ENCODE assay signal across 8 cellular contexts in genomic region chr2:36966370-36967235, GRCh38. TPM values are rescaled to one million over a fixed set of nuclear protein-coding genes. Genes with fewer than 3 reads are reported as not detected.
A peak's percentile ranks its signal among the peaks of the same experiment; 100 is the strongest.
DNase-seq lines count a peak whose midpoint lies in the region; ATAC-seq and TF ChIP-seq lines count a peak whose summit lies in the region.

A gene with protein sequence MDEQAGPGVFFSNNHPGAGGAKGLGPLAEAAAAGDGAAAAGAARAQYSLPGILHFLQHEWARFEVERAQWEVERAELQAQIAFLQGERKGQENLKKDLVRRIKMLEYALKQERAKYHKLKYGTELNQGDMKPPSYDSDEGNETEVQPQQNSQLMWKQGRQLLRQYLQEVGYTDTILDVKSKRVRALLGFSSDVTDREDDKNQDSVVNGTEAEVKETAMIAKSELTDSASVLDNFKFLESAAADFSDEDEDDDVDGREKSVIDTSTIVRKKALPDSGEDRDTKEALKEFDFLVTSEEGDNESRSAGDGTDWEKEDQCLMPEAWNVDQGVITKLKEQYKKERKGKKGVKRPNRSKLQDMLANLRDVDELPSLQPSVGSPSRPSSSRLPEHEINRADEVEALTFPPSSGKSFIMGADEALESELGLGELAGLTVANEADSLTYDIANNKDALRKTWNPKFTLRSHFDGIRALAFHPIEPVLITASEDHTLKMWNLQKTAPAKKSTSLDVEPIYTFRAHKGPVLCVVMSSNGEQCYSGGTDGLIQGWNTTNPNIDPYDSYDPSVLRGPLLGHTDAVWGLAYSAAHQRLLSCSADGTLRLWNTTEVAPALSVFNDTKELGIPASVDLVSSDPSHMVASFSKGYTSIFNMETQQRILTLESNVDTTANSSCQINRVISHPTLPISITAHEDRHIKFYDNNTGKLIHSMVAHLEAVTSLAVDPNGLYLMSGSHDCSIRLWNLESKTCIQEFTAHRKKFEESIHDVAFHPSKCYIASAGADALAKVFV (minus strand): TSS chr2:36966536. CDS start chr2:36966463, 73 bp downstream.

- TF ChIP-seq EP300 in SK-N-SH (IDR thresholded peaks at IDR 0.05; ENCODE audit: borderline replicate concordance in 1 of 2, low read depth in 1 of 2, low read length in 1 of 2): no peak

- H3K4me3 ChIP-seq in SK-N-SH (ENCODE audit: low read depth in 2 of 2, low read length in 1 of 2): peak within 1 kb of the TSS; percentile 74 to 99

- DNase-seq in GM10248 (ENCODE audit: extremely low spot score): peak; percentile 99
- peak; percentile 84 for DNase-seq in NCI-H1092 (lab: John Stamatoyannopoulos, UW)
- peak; percentile 100 for DNase-seq in SK-N-SH
- peak; percentile 98 for DNase-seq in activated naive CD4-positive, alpha-beta T cell treated with anti-CD3 and anti-CD28 coated beads, Interleukin-2, amount 50 U/mL, for 16 hours
- DNase-seq in globus pallidus (ENCODE audit: low spot score): peak; percentile 97
- DNase-seq in omental fat pad (ENCODE audit: low spot score): peak; percentile 79

- no peaks in the 10 kb centered on the region for H3K36me3 ChIP-seq in SK-N-SH (replicated peaks in 1 of 2; ENCODE audit: control insufficient read depth in 1 of 2, insufficient read depth in 2 of 2, low read length in 1 of 2)

- peak; percentile 98 for ATAC-seq in HG02610 (IDR thresholded peaks at IDR 0.05; ENCODE audit: unreplicated experiment)
- peak; percentile 98 for ATAC-seq in omental fat pad (ENCODE audit: low FRiP score)

- H4K20me1 ChIP-seq in SK-N-SH (ENCODE audit: insufficient read depth): peaks cover 8% of the 10 kb centered on the region; the same call in 1 of the 2 replicates

- WGBS in SK-N-SH (ENCODE audit: low lambda C conversion rate): 5% methylated on average over 36 of the region's 91 CpGs

- H3K27me3 ChIP-seq in SK-N-SH (ENCODE audit: insufficient read depth): no peaks in the 10 kb centered on the region

- H3K4me2 ChIP-seq in SK-N-SH: peak within 1 kb of the TSS; percentile 90

- no peak for TF ChIP-seq RAD21 in SK-N-SH (IDR thresholded peaks at IDR 0.05; ENCODE audit: low read length)

- CTCF ChIA-PET in GM10248 (lab: Yijun Ruan, JAX) (interaction anchor here (1.2 kb wide), 1 partner anchor 15 kb away, joined by 3 read pairs; no protein-coding TSS in a partner anchor), SK-N-SH (lab: Yijun Ruan, JAX) (interaction anchor here (0.9 to 1.7 kb wide), 5 partner anchors 14 to 202 kb away, joined by 3 to 7 read pairs (median 3); no protein-coding TSS in a partner anchor)

- H3K9me3 ChIP-seq in SK-N-SH: no peaks in the 10 kb centered on the region

- POLR2A ChIA-PET in GM10248 (lab: Yijun Ruan, JAX) (no interaction called here), SK-N-SH (lab: Yijun Ruan, JAX) (interaction anchor here (0.7 to 1.5 kb wide), 5 partner anchors 8 to 17 kb away, joined by 3 read pairs; no protein-coding TSS in a partner anchor)

- H2AFZ ChIP-seq in SK-N-SH (ENCODE audit: low read depth): peak within 1 kb of the TSS; percentile 98

- no peaks in the 10 kb centered on the region for H3F3A ChIP-seq in SK-N-SH (replicated peaks; ENCODE audit: insufficient read depth)

- TF ChIP-seq CTCF in GM10248 (IDR thresholded peaks at IDR 0.05; ENCODE audit: control extremely low read depth, extremely low read depth, low read depth, missing control alignments): no peak
- no peak for TF ChIP-seq CTCF in SK-N-SH (IDR thresholded peaks at IDR 0.05)
- TF ChIP-seq CTCF in omental fat pad (IDR thresholded peaks at IDR 0.05): no peak

- H3K9me2 ChIP-seq in SK-N-SH: no peaks in the 10 kb centered on the region

- H3K9ac ChIP-seq in SK-N-SH: peak within 1 kb of the TSS; percentile 87

- peaks cover 46% of the 10 kb centered on the region for H3K79me2 ChIP-seq in SK-N-SH (ENCODE audit: insufficient read depth)

- H3K27ac ChIP-seq in SK-N-SH (ENCODE audit: low read depth in 2 of 2, low read length in 1 of 2) (peak within 1 kb of the TSS; percentile 64 to 85), temporal lobe (ENCODE audit: low read depth, low read length) (peak within 1 kb of the TSS; percentile 27)

- H3K4me1 ChIP-seq in SK-N-SH (ENCODE audit: control insufficient read depth in 1 of 2, insufficient read depth in 2 of 2, low read depth in 1 of 2, low read length in 1 of 2): peaks cover 8 to 11% of the 10 kb centered on the region in 2 experiments; a peak in 3 of 4 replicates

TF ChIP-seq in SK-N-SH, 30 proteins besides CTCF, POLR2A, EP300 and RAD21 (continues in another document):
- TF ChIP-seq FOXJ3 (CRISPR knock-in tag; IDR thresholded peaks at IDR 0.05) (no peak), FOXM1 (IDR thresholded peaks at IDR 0.05; ENCODE audit: low read depth) (no peak), POLR2AphosphoS5 (IDR thresholded peaks at IDR 0.05; ENCODE audit: low read depth, low read length) (peak; percentile 72), TEAD4 (IDR thresholded peaks at IDR 0.05; ENCODE audit: borderline replicate concordance, insufficient read depth) (no peak), CHD2 (IDR thresholded peaks at IDR 0.05; ENCODE audit: low read length, partially characterized antibody) (peak; percentile 66), YY1 (IDR thresholded peaks at IDR 0.05; ENCODE audit: low read depth) (no peak; the same call in 1 of the 2 replicates), TAF1 (IDR thresholded peaks at IDR 0.05; ENCODE audit: borderline replicate concordance, low read depth, low read length) (peak; percentile 59), NFIC (IDR thresholded peaks at IDR 0.05; ENCODE audit: borderline replicate concordance) (no peak), ELF1 (IDR thresholded peaks at IDR 0.05) (peak; percentile 83), MEF2A (IDR thresholded peaks at IDR 0.05; ENCODE audit: borderline replicate concordance, low read depth) (no peak), SIN3A (IDR thresholded peaks at IDR 0.05; ENCODE audit: borderline replicate concordance, low read depth, low read length) (no peak; the same call in 1 of the 2 replicates), NRF1 (IDR thresholded peaks at IDR 0.05; ENCODE audit: low read depth, low read length) (peak; percentile 52), JUND (IDR thresholded peaks at IDR 0.05) (no peak), FOSL2 (IDR thresholded peaks at IDR 0.05; ENCODE audit: borderline replicate concordance, low read depth) (0 out of 2 replicates have a peak, but pooled peaks have one; percentile 4), SMC3 (IDR thresholded peaks at IDR 0.05; ENCODE audit: low read depth, low read length) (no peak), PBX3 (IDR thresholded peaks at IDR 0.05) (peak; percentile 67)
- TF ChIP-seq, protein P1, sequence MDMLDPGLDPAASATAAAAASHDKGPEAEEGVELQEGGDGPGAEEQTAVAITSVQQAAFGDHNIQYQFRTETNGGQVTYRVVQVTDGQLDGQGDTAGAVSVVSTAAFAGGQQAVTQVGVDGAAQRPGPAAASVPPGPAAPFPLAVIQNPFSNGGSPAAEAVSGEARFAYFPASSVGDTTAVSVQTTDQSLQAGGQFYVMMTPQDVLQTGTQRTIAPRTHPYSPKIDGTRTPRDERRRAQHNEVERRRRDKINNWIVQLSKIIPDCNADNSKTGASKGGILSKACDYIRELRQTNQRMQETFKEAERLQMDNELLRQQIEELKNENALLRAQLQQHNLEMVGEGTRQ (IDR thresholded peaks at IDR 0.05; ENCODE audit: borderline replicate concordance, low read depth, low read length): no peak; the same call in 1 of the 2 replicates
- TF ChIP-seq, protein P2, sequence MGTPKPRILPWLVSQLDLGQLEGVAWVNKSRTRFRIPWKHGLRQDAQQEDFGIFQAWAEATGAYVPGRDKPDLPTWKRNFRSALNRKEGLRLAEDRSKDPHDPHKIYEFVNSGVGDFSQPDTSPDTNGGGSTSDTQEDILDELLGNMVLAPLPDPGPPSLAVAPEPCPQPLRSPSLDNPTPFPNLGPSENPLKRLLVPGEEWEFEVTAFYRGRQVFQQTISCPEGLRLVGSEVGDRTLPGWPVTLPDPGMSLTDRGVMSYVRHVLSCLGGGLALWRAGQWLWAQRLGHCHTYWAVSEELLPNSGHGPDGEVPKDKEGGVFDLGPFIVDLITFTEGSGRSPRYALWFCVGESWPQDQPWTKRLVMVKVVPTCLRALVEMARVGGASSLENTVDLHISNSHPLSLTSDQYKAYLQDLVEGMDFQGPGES (IDR thresholded peaks at IDR 0.05; ENCODE audit: low read depth, low read length): no peak
- TF ChIP-seq, protein P3, sequence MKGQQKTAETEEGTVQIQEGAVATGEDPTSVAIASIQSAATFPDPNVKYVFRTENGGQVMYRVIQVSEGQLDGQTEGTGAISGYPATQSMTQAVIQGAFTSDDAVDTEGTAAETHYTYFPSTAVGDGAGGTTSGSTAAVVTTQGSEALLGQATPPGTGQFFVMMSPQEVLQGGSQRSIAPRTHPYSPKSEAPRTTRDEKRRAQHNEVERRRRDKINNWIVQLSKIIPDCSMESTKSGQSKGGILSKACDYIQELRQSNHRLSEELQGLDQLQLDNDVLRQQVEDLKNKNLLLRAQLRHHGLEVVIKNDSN (IDR thresholded peaks at IDR 0.05; ENCODE audit: borderline replicate concordance, low read depth): peak; percentile 67; the same call in 1 of the 2 replicates
- TF ChIP-seq, protein P4, sequence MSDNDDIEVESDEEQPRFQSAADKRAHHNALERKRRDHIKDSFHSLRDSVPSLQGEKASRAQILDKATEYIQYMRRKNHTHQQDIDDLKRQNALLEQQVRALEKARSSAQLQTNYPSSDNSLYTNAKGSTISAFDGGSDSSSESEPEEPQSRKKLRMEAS (IDR thresholded peaks at IDR 0.05; ENCODE audit: low read depth): peak; percentile 66

RNA-seq across cellular contexts. Expression of the gene that starts here (rescaled TPM):
- 4.8 and 5.8 TPM in 2 replicates for polyA plus RNA-seq in SK-N-SH (2012; rRNA removed)
- polyA plus RNA-seq in SK-N-SH (2012; cell fraction: cytosol; rRNA removed): 6.1 TPM in 2 replicates
- polyA plus RNA-seq in SK-N-SH (2012; cell fraction: nucleus; rRNA removed): 3.6 and 7.6 TPM in 2 replicates
- total RNA-seq in omental fat pad: 10 to 100 TPM; 16.7 to 26.8 (median 21.3) TPM
- 23.6 TPM for total RNA-seq in temporal lobe

Comparison
In these comparisons a context has a peak if more than half of its experiments do, and no peak if none do; other contexts are left out.
1. Peak in every context shown above with its lines: DNase-seq, ATAC-seq, H3K4me3 ChIP-seq and H3K27ac ChIP-seq.